ENCODE assay signal across 21 cellular contexts in the genomic region with DNA sequence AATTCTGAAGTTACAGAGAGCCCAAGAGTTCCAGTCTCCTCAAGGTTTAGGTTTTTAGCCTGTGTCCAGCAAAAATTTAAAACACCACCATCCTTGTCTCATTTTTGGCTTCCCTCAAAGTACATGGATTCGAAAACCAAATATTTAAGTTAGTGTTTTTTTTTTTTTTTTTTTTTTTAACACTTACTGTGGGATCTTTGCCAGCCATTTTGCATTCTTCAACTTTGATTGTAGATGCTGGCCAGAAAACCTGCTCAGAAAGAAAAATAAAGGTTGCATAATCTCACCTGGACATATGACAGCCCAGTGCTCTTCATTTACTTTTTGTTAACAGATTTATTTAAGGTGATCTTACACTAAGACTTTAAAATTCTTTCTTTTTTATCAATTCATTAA.
DNase-seq lines count a peak whose midpoint lies in the region; ATAC-seq, FAIRE-seq and TF ChIP-seq lines count a peak whose summit lies in the region.
"Had no signal": no experiment of that assay in that cellular context is flagged by ENCODE, and none has a peak within 500 bp of the region (broad histone marks: within the 10 kb centered on the region; RNA-seq: fewer than 3 reads in every experiment).

No MANE protein-coding gene starts in this region.

- no peak overlapping the region for H3K4me3 Mint-ChIP-seq in activated CD4-positive, alpha-beta T cell treated with anti-CD3 and anti-CD28 coated beads for 36 hours
- H3K4me3 Mint-ChIP-seq: activated B cell treated with CpG ODN at 0.5 μM for 24 hours; activated CD8-positive, alpha-beta T cell treated with anti-CD3 and anti-CD28 coated beads for 36 hours; activated naive CD4-positive, alpha-beta T cell treated with anti-CD3 and anti-CD28 coated beads for 36 hours; neural crest cell had no signal

- dilution Hi-C loops in keratinocyte (cut with MboI; ENCODE audit: extremely low pct_ligation_motif_present, low sequenced_read_pairs): no loop called here

- H3K36me3 ChIP-seq in keratinocyte (ENCODE audit: control insufficient read depth in 2 of 2, extremely low read depth in 1 of 2, insufficient read depth in 2 of 2, low read length in 2 of 2): peaks cover 0 to 3% of the 10 kb centered on the region in 2 experiments

- H3K9ac ChIP-seq in keratinocyte (ENCODE audit: control insufficient read depth, extremely low read depth, insufficient read depth, low read length): no peak overlapping the region

- in situ Hi-C loops in astrocyte of the cerebellum (cut with HindIII; ENCODE audit: low sequenced_read_pairs): no loop called here

- CTCF ChIA-PET in AG04450 (lab: Charles Lee): no interaction called here
- CTCF ChIA-PET in activated CD4-positive, alpha-beta T cell treated with anti-CD3 and anti-CD28 coated beads for 36 hours (lab: Charles Lee): no interaction called here

- peaks cover 16% of the 10 kb centered on the region for H3K79me2 ChIP-seq in keratinocyte (ENCODE audit: control insufficient read depth, insufficient read depth, low read length)

- H4K20me1 ChIP-seq in keratinocyte (ENCODE audit: control insufficient read depth, extremely low read depth, insufficient read depth, low read length): no peaks in the 10 kb centered on the region

- FAIRE-seq in keratinocyte (lab: Jason Lieb, UNC): no peak
- FAIRE-seq: GM12891, K562 had no signal

- ATAC-seq in HG03439 (IDR thresholded peaks at IDR 0.05; ENCODE audit: unreplicated experiment) (no peak), GM18519 (IDR thresholded peaks at IDR 0.05; ENCODE audit: low FRiP score, unreplicated experiment) (no peak)
- no peak for ATAC-seq in activated CD4-positive, alpha-beta T cell treated with anti-CD3 and anti-CD28 coated beads for 36 hours
- ATAC-seq: activated CD8-positive, alpha-beta T cell treated with anti-CD3 and anti-CD28 coated beads for 36 hours; K562 had no signal

- no peak overlapping the region for H3K4me3 ChIP-seq in AG04450 (ENCODE audit: low read depth, low read length)
- no peak overlapping the region for H3K4me3 ChIP-seq in astrocyte of the cerebellum (ENCODE audit: low read depth, low read length)
- H3K4me3 ChIP-seq in keratinocyte (ENCODE audit: control insufficient read depth in 2 of 3, extremely low read depth in 1 of 3, insufficient read depth in 2 of 3, low read depth in 1 of 3, low read length in 3 of 3): no peak overlapping the region
- H3K4me3 ChIP-seq: coronary artery, K562, testis had no signal

- no peak overlapping the region for H3K27ac Mint-ChIP-seq in activated CD4-positive, alpha-beta T cell treated with anti-CD3 and anti-CD28 coated beads for 36 hours
- H3K27ac Mint-ChIP-seq: activated B cell treated with CpG ODN at 0.5 μM for 24 hours; activated CD8-positive, alpha-beta T cell treated with anti-CD3 and anti-CD28 coated beads for 36 hours; activated naive CD4-positive, alpha-beta T cell treated with anti-CD3 and anti-CD28 coated beads for 36 hours had no signal

- H3K27ac ChIP-seq in AG04450 (ENCODE audit: low read depth, low read length) (peak overlapping the region; percentile 33), keratinocyte (ENCODE audit: control insufficient read depth, insufficient read depth, low read length) (no peak overlapping the region)
- H3K27ac ChIP-seq: coronary artery, testis had no signal

- H3K9me3 Mint-ChIP-seq in activated CD4-positive, alpha-beta T cell treated with anti-CD3 and anti-CD28 coated beads for 36 hours (ENCODE audit: low read depth): peaks cover 2% of the 10 kb centered on the region
- H3K9me3 Mint-ChIP-seq: activated B cell treated with CpG ODN at 0.5 μM for 24 hours; activated CD8-positive, alpha-beta T cell treated with anti-CD3 and anti-CD28 coated beads for 36 hours; activated naive CD4-positive, alpha-beta T cell treated with anti-CD3 and anti-CD28 coated beads for 36 hours; neural crest cell had no signal

- H3K4me1 ChIP-seq in keratinocyte (ENCODE audit: control insufficient read depth, extremely low read depth, insufficient read depth, low read length): peaks cover 44% of the 10 kb centered on the region
- H3K4me1 ChIP-seq: testis had no signal

- peak overlapping the region; percentile 17 for H3K4me2 ChIP-seq in keratinocyte (ENCODE audit: control insufficient read depth, extremely low read depth, insufficient read depth, low read depth, low read length)

- no peaks in the 10 kb centered on the region for H3K4me1 Mint-ChIP-seq in activated CD4-positive, alpha-beta T cell treated with anti-CD3 and anti-CD28 coated beads for 36 hours
- H3K4me1 Mint-ChIP-seq: activated B cell treated with CpG ODN at 0.5 μM for 24 hours had no signal

- TF ChIP-seq CTCF in AG04450 (IDR thresholded peaks at IDR 0.05; ENCODE audit: low read depth, low read length): no peak
- TF ChIP-seq CTCF in astrocyte of the cerebellum (IDR thresholded peaks at IDR 0.05; ENCODE audit: low read depth, low read length, missing control alignments): no peak
- TF ChIP-seq CTCF in keratinocyte (optimal IDR thresholded peaks at IDR 0.05 in 1 of 3, IDR thresholded peaks at IDR 0.05 in 1 of 3, conservative IDR thresholded peaks at IDR 0.05 in 1 of 3; ENCODE audit: extremely low read depth in 1 of 3, insufficient read depth in 2 of 3, low read length in 3 of 3): no peak

- TF ChIP-seq RAD21 in Ishikawa (IDR thresholded peaks at IDR 0.05; ENCODE audit: low read depth): no peak

- no peak for TF ChIP-seq EP300 in Ishikawa (IDR thresholded peaks at IDR 0.05; ENCODE audit: borderline replicate concordance)

- H3K27me3 Mint-ChIP-seq in activated CD4-positive, alpha-beta T cell treated with anti-CD3 and anti-CD28 coated beads for 36 hours: no peaks in the 10 kb centered on the region
- H3K27me3 Mint-ChIP-seq: activated B cell treated with CpG ODN at 0.5 μM for 24 hours; activated CD8-positive, alpha-beta T cell treated with anti-CD3 and anti-CD28 coated beads for 36 hours had no signal

- no peaks in the 10 kb centered on the region for H3K9me1 ChIP-seq in keratinocyte (ENCODE audit: control insufficient read depth, extremely low read depth, insufficient read depth, low read length)

- H2AFZ ChIP-seq in keratinocyte (ENCODE audit: control insufficient read depth, low read length): no peak overlapping the region

- H3K9me3 ChIP-seq in AG04450 (ENCODE audit: control insufficient read depth, insufficient read depth, low read length) (no peaks in the 10 kb centered on the region), keratinocyte (ENCODE audit: control insufficient read depth, low read depth, low read length) (no peaks in the 10 kb centered on the region)
- H3K9me3 ChIP-seq: testis had no signal

- POLR2A ChIA-PET in AG04450 (lab: Yijun Ruan, JAX): no interaction called here
- POLR2A ChIA-PET in activated CD4-positive, alpha-beta T cell treated with anti-CD3 and anti-CD28 coated beads for 36 hours (lab: Charles Lee): no interaction called here

- intact Hi-C loops in activated CD4-positive, alpha-beta T cell treated with anti-CD3 and anti-CD28 coated beads for 36 hours (cut with DNase I, micrococcal nuclease): no loop called here

- H3K27me3 ChIP-seq in AG04450 (ENCODE audit: control insufficient read depth, insufficient read depth, low read length): no peaks in the 10 kb centered on the region
- no peaks in the 10 kb centered on the region for H3K27me3 ChIP-seq in keratinocyte (ENCODE audit: control insufficient read depth, extremely low read depth, insufficient read depth, low read length)
- H3K27me3 ChIP-seq: testis had no signal

- no peaks in the 10 kb centered on the region for H3K36me3 Mint-ChIP-seq in activated CD4-positive, alpha-beta T cell treated with anti-CD3 and anti-CD28 coated beads for 36 hours (ENCODE audit: low read depth)

- DNase-seq in AG04450 (ENCODE audit: low read depth, low spot score) (no peak), astrocyte of the cerebellum (ENCODE audit: low read depth) (peak; percentile 54), keratinocyte (ENCODE audit: low read depth, low spot score) (no peak), NCI-H146 treated with DMSO at 0.1 percent for 48 hours (lab: John Stamatoyannopoulos, UW; ENCODE audit: unreplicated experiment) (no peak)
- DNase-seq in activated CD4-positive, alpha-beta T cell treated with anti-CD3 and anti-CD28 coated beads for 36 hours: no peak
- DNase-seq: ACHN; activated B cell treated with CpG ODN at 0.5 μM for 24 hours; activated CD8-positive, alpha-beta T cell treated with anti-CD3 and anti-CD28 coated beads for 36 hours; activated naive CD4-positive, alpha-beta T cell treated with anti-CD3 and anti-CD28 coated beads for 36 hours; activated T-cell treated with anti-CD3 and anti-CD28 coated beads, Interleukin-2, amount 50 U/mL, for 1 hour; hippocampal formation; midbrain; NCI-H1092; testis had no signal

TF ChIP-seq in Ishikawa, 13 proteins besides CTCF, POLR2A, EP300 and RAD21:
- peak; percentile 62 for TF ChIP-seq CEBPB (IDR thresholded peaks at IDR 0.05)
- TF ChIP-seq YY1 (IDR thresholded peaks at IDR 0.05; ENCODE audit: low read depth): no peak
- TF ChIP-seq NFIC (IDR thresholded peaks at IDR 0.05): peak; percentile 3; the same call in 1 of the 2 replicates
TF ChIP-seq in Ishikawa: peak in this region for 2.
